In genomic region chr18:77087391-77088141, GRCh38 we compare ENCODE assay signal across 8 cellular contexts. TPM values are rescaled to one million over a fixed set of nuclear protein-coding genes. Genes with fewer than 3 reads are reported as not detected.
DNase-seq lines count a peak whose midpoint lies in the region; ATAC-seq, FAIRE-seq and TF ChIP-seq lines count a peak whose summit lies in the region.

No MANE protein-coding gene starts in this region.

- no peak for TF ChIP-seq CTCF in psoas muscle (IDR thresholded peaks at IDR 0.05)

- H3K27ac Mint-ChIP-seq in dendritic cell treated with granulocyte-macrophage colony-stimulating factor and Interleukin-4, amounts not matched to agents 40 ng/mL and 50 ng/mL, for 4 days = peak overlapping the region; percentile 80
- no peak overlapping the region for H3K27ac Mint-ChIP-seq in stimulated activated effector memory CD8-positive, alpha-beta T cell treated with anti-CD3 and anti-CD28 coated beads, Interleukin-12 subunit alpha, Interleukin-12 subunit beta, amount 100 ng/mL, for 72 hours
- H3K27ac Mint-ChIP-seq in activated T-helper 2 cell treated with anti-CD3 and anti-CD28 coated beads, Interferon-gamma antibody, Interleukin-2, Interleukin-4, amounts not matched to agents 10 μg/mL and 5 μg/mL and 100 μg/mL, durations not matched to agents 14 hours and 24 hours and 36 hours = no peak overlapping the region

- H3K4me3 Mint-ChIP-seq in dendritic cell treated with granulocyte-macrophage colony-stimulating factor and Interleukin-4, amounts not matched to agents 40 ng/mL and 50 ng/mL, for 4 days = peak overlapping the region; percentile 70
- H3K4me3 Mint-ChIP-seq in stimulated activated effector memory CD8-positive, alpha-beta T cell treated with anti-CD3 and anti-CD28 coated beads, Interleukin-12 subunit alpha, Interleukin-12 subunit beta, amount 100 ng/mL, for 72 hours = no peak overlapping the region
- H3K4me3 Mint-ChIP-seq in activated T-helper 2 cell treated with anti-CD3 and anti-CD28 coated beads, Interferon-gamma antibody, Interleukin-2, Interleukin-4, amounts not matched to agents 10 μg/mL and 5 μg/mL and 100 μg/mL, durations not matched to agents 14 hours and 24 hours and 36 hours (ENCODE audit: low read depth) = no peak overlapping the region

- no peaks in the 10 kb centered on the region for H3K9me3 Mint-ChIP-seq in dendritic cell treated with granulocyte-macrophage colony-stimulating factor and Interleukin-4, amounts not matched to agents 40 ng/mL and 50 ng/mL, for 4 days
- H3K9me3 Mint-ChIP-seq in stimulated activated effector memory CD8-positive, alpha-beta T cell treated with anti-CD3 and anti-CD28 coated beads, Interleukin-12 subunit alpha, Interleukin-12 subunit beta, amount 100 ng/mL, for 72 hours = no peaks in the 10 kb centered on the region
- H3K9me3 Mint-ChIP-seq in activated T-helper 2 cell treated with anti-CD3 and anti-CD28 coated beads, Interferon-gamma antibody, Interleukin-2, Interleukin-4, amounts not matched to agents 10 μg/mL and 5 μg/mL and 100 μg/mL, durations not matched to agents 14 hours and 24 hours and 36 hours = no peaks in the 10 kb centered on the region

- H3K9me3 ChIP-seq in psoas muscle = no peaks in the 10 kb centered on the region

- no peak for TF ChIP-seq POLR2A in GM12892 (IDR thresholded peaks at IDR 0.05; ENCODE audit: low read depth, low read length)

- peak overlapping the region; percentile 88 for H3K27ac ChIP-seq in psoas muscle

- peak overlapping the region; percentile 65 for H3K4me3 ChIP-seq in psoas muscle

- H3K36me3 ChIP-seq in psoas muscle (ENCODE audit: insufficient read depth in 1 of 2, low read depth in 1 of 2) = no peaks in the 10 kb centered on the region

- 14 to 33% (median 26%) methylated on average over 41 to 55 of the region's 55 CpGs for WGBS in psoas muscle, 3 donors

- peak; percentile 29 to 54 (median 42) for ATAC-seq in psoas muscle
- ATAC-seq in stimulated activated effector memory CD8-positive, alpha-beta T cell treated with anti-CD3 and anti-CD28 coated beads, Interleukin-12 subunit alpha, Interleukin-12 subunit beta, amount 100 ng/mL, for 72 hours = no peak
- no peak for ATAC-seq in HG02571 (IDR thresholded peaks at IDR 0.05; ENCODE audit: unreplicated experiment)

- FAIRE-seq in GM12892 (lab: Jason Lieb, UNC) = no peak

- intact Hi-C loops in dendritic cell treated with granulocyte-macrophage colony-stimulating factor and Interleukin-4, amounts not matched to agents 40 ng/mL and 50 ng/mL, for 4 days (cut with micrococcal nuclease) = no loop called here
- intact Hi-C loops in psoas muscle (cut with DNase I) = loop anchor here in 1 of 2 donors (2.0 kb wide), 1 partner anchor 41 kb away; no protein-coding TSS in a partner anchor
- intact Hi-C loops in activated T-helper 2 cell treated with anti-CD3 and anti-CD28 coated beads, Interferon-gamma antibody, Interleukin-2, Interleukin-4, amounts not matched to agents 10 μg/mL and 5 μg/mL and 100 μg/mL, durations not matched to agents 14 hours and 24 hours and 36 hours (cut with micrococcal nuclease) = loop anchor here (2.0 kb wide), 1 partner anchor 15 kb away; no protein-coding TSS in a partner anchor

- H3K4me1 Mint-ChIP-seq in dendritic cell treated with granulocyte-macrophage colony-stimulating factor and Interleukin-4, amounts not matched to agents 40 ng/mL and 50 ng/mL, for 4 days (ENCODE audit: low read depth) = peaks cover 76% of the 10 kb centered on the region
- H3K4me1 Mint-ChIP-seq in stimulated activated effector memory CD8-positive, alpha-beta T cell treated with anti-CD3 and anti-CD28 coated beads, Interleukin-12 subunit alpha, Interleukin-12 subunit beta, amount 100 ng/mL, for 72 hours = peaks cover 81% of the 10 kb centered on the region
- H3K4me1 Mint-ChIP-seq in activated T-helper 2 cell treated with anti-CD3 and anti-CD28 coated beads, Interferon-gamma antibody, Interleukin-2, Interleukin-4, amounts not matched to agents 10 μg/mL and 5 μg/mL and 100 μg/mL, durations not matched to agents 14 hours and 24 hours and 36 hours (ENCODE audit: low read depth) = peaks cover 45% of the 10 kb centered on the region

- peak; percentile 69 for DNase-seq in EH (ENCODE audit: low read depth)
- peak; percentile 43 for DNase-seq in inferior parietal cortex (ENCODE audit: extremely low spot score)
- peak; percentile 64 to 75 for DNase-seq in psoas muscle
- no peak for DNase-seq in stimulated activated effector memory CD8-positive, alpha-beta T cell treated with anti-CD3 and anti-CD28 coated beads, Interleukin-12 subunit alpha, Interleukin-12 subunit beta, amount 100 ng/mL, for 72 hours (ENCODE audit: low spot score in 2 of 2)
- no peak for DNase-seq in GM12892 (ENCODE audit: insufficient read length)
- no peak for DNase-seq in activated T-helper 2 cell treated with anti-CD3 and anti-CD28 coated beads, Interferon-gamma antibody, Interleukin-2, Interleukin-4, amounts not matched to agents 10 μg/mL and 5 μg/mL and 100 μg/mL, durations not matched to agents 14 hours and 24 hours and 36 hours (ENCODE audit: low spot score)

- no peaks in the 10 kb centered on the region for H3K27me3 Mint-ChIP-seq in dendritic cell treated with granulocyte-macrophage colony-stimulating factor and Interleukin-4, amounts not matched to agents 40 ng/mL and 50 ng/mL, for 4 days
- H3K27me3 Mint-ChIP-seq in activated T-helper 2 cell treated with anti-CD3 and anti-CD28 coated beads, Interferon-gamma antibody, Interleukin-2, Interleukin-4, amounts not matched to agents 10 μg/mL and 5 μg/mL and 100 μg/mL, durations not matched to agents 14 hours and 24 hours and 36 hours (ENCODE audit: low read depth) = no peaks in the 10 kb centered on the region

- H3K36me3 Mint-ChIP-seq in dendritic cell treated with granulocyte-macrophage colony-stimulating factor and Interleukin-4, amounts not matched to agents 40 ng/mL and 50 ng/mL, for 4 days (ENCODE audit: low read depth) = peaks cover 78% of the 10 kb centered on the region
- H3K36me3 Mint-ChIP-seq in stimulated activated effector memory CD8-positive, alpha-beta T cell treated with anti-CD3 and anti-CD28 coated beads, Interleukin-12 subunit alpha, Interleukin-12 subunit beta, amount 100 ng/mL, for 72 hours = peaks cover 18% of the 10 kb centered on the region
- H3K36me3 Mint-ChIP-seq in activated T-helper 2 cell treated with anti-CD3 and anti-CD28 coated beads, Interferon-gamma antibody, Interleukin-2, Interleukin-4, amounts not matched to agents 10 μg/mL and 5 μg/mL and 100 μg/mL, durations not matched to agents 14 hours and 24 hours and 36 hours (ENCODE audit: low read depth) = peaks cover 56% of the 10 kb centered on the region

- H3K4me1 ChIP-seq in psoas muscle = peaks cover 85% of the 10 kb centered on the region

- H3K27me3 ChIP-seq in psoas muscle (ENCODE audit: insufficient read depth in 3 of 3, low read length in 2 of 3) = no peaks in the 10 kb centered on the region

RNA-seq across cellular contexts. Expression of gene MBP, which starts 45.0 kb away (rescaled TPM):
- total RNA-seq in psoas muscle = 10 to 100 TPM; 51.6 to 88.2 (median 78.6) TPM
- 10 to 100 TPM; 16.4 to 43.9 (median 40.8) TPM for polyA plus RNA-seq in psoas muscle
- polyA plus RNA-seq in GM12892 (2012; ENCODE audit: missing spikeins) = 26.6 TPM
- 53.7 and 54.3 TPM in 2 replicates for total RNA-seq in activated T-helper 2 cell treated with anti-CD3 and anti-CD28 coated beads, Interferon-gamma antibody, Interleukin-2, Interleukin-4, amounts not matched to agents 10 μg/mL and 5 μg/mL and 100 μg/mL, durations not matched to agents 14 hours and 24 hours and 36 hours

Comparison
In these comparisons a context has a peak if more than half of its experiments do, and no peak if none do; other contexts are left out.
1. DNase-seq: peak in EH (single experiment), inferior parietal cortex (single experiment) and psoas muscle (2 of 2); none in stimulated activated effector memory CD8-positive, alpha-beta T cell treated with anti-CD3 and anti-CD28 coated beads, Interleukin-12 subunit alpha, Interleukin-12 subunit beta, amount 100 ng/mL, for 72 hours (0 of 2), GM12892 (single experiment) and activated T-helper 2 cell treated with anti-CD3 and anti-CD28 coated beads, Interferon-gamma antibody, Interleukin-2, Interleukin-4, amounts not matched to agents 10 μg/mL and 5 μg/mL and 100 μg/mL, durations not matched to agents 14 hours and 24 hours and 36 hours (single experiment).
2. ATAC-seq: peak in psoas muscle (4 of 4); none in stimulated activated effector memory CD8-positive, alpha-beta T cell treated with anti-CD3 and anti-CD28 coated beads, Interleukin-12 subunit alpha, Interleukin-12 subunit beta, amount 100 ng/mL, for 72 hours (single experiment) and HG02571 (single experiment).